Comparison of ENCODE assay signal across 18 cellular contexts in the genomic region with DNA sequence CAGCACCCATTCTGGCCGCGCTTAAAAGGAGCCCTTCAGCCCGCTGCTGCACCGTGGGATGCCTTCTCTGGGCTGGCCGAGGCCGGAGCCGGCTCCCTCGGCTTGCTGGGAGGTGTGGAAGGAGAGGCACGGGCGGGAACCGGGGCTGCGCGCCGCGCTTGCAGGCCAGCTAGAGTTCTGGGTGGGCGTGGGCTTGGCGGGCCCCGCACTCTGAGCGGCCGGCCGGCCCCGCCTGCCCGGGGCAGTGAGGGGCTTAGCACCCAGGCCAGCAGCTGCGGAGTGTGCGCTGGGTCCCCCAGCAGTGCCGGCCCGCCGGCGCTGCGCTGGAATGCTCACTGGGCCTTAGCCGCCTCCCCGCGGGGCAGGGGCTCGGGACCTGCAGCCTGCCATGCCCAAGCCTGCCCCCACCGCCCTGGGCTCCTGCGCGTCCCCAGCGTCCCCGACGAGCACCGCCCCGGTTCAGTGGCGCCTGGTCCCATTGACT.
DNase-seq lines count a peak whose midpoint lies in the region; TF ChIP-seq lines count a peak whose summit lies in the region.
"Had no signal": no experiment of that assay in that cellular context is flagged by ENCODE, and none has a peak within 500 bp of the region (broad histone marks: within the 10 kb centered on the region; RNA-seq: fewer than 3 reads in every experiment).

No MANE protein-coding gene starts in this region.

- H3K79me2 ChIP-seq in Karpas-422 (ENCODE audit: low read length) = no peaks in the 10 kb centered on the region

- peaks cover 1% of the 10 kb centered on the region; the same call in 1 of the 2 replicates for H3K9me3 ChIP-seq in Karpas-422 (ENCODE audit: low read length)

- no peaks in the 10 kb centered on the region for H3K4me1 ChIP-seq in Karpas-422 (ENCODE audit: low read length)

- no peak overlapping the region for H3K27ac Mint-ChIP-seq in chondrocyte (ENCODE audit: unreplicated experiment)
- no peak overlapping the region for H3K27ac Mint-ChIP-seq in type B pancreatic cell

- no peaks in the 10 kb centered on the region for H3K9me2 ChIP-seq in Karpas-422 (replicated peaks; ENCODE audit: insufficient read depth, low read length)

- H3K4me3 Mint-ChIP-seq in chondrocyte (ENCODE audit: unreplicated experiment) = peak overlapping the region; percentile 44
- H3K4me3 Mint-ChIP-seq in type B pancreatic cell = peak overlapping the region; percentile 58

- no peak for TF ChIP-seq CTCF in chondrocyte (IDR thresholded peaks at IDR 0.05)
- TF ChIP-seq CTCF in type B pancreatic cell (conservative IDR thresholded peaks at IDR 0.05) = no peak

- H3K36me3 Mint-ChIP-seq in chondrocyte (ENCODE audit: low read depth) (peaks cover 5% of the 10 kb centered on the region), type B pancreatic cell (peaks cover 1% of the 10 kb centered on the region)

- H3K4me3 ChIP-seq in H7 (ENCODE audit: insufficient read depth, low read depth, low read length) (peak overlapping the region; percentile 26; the same call in 1 of the 2 replicates), Karpas-422 (ENCODE audit: low read length) (no peak overlapping the region)
- H3K4me3 ChIP-seq: K562 had no signal

- no peaks in the 10 kb centered on the region for H4K20me1 ChIP-seq in Karpas-422 (ENCODE audit: insufficient read depth, low read depth, low read length)

- H3K9ac ChIP-seq in Karpas-422 (ENCODE audit: low read length) = no peak overlapping the region

- H3K9me3 Mint-ChIP-seq in chondrocyte (ENCODE audit: low read depth) = peaks cover 20% of the 10 kb centered on the region
- no peaks in the 10 kb centered on the region for H3K9me3 Mint-ChIP-seq in type B pancreatic cell

- no peak overlapping the region for H3K4me2 ChIP-seq in Karpas-422 (ENCODE audit: low read depth, low read length, poor library complexity, severe bottlenecking)

- no peak overlapping the region for H2AFZ ChIP-seq in Karpas-422 (ENCODE audit: low read length)

- DNase-seq in H7 (no peak), chondrocyte (ENCODE audit: low spot score) (peak; percentile 73), islet precursor cell (peak; percentile 67), type B pancreatic cell (ENCODE audit: extremely low spot score, unreplicated experiment) (no peak), NCI-H748 treated with DMSO at 0.1 percent for 48 hours (lab: John Stamatoyannopoulos, UW) (no peak), activated T-cell treated with anti-CD3 and anti-CD28 coated beads for 4 hours (no peak), Karpas-422 (no peak)
- DNase-seq: DMS79; HCEC 1CT; NCI-H1105; NCI-H2081; NCI-H2171 treated with DMSO at 0.1 percent for 48 hours; NCI-H446; NK-92 treated with Interleukin-12 subunit alpha and Interleukin-12 subunit beta, amount 100 ng/mL, for 24 hours; OCI-M1; SIG-M5 had no signal

- H3K4me1 Mint-ChIP-seq in chondrocyte (ENCODE audit: low read depth) = peaks cover 55% of the 10 kb centered on the region
- peaks cover 2% of the 10 kb centered on the region for H3K4me1 Mint-ChIP-seq in type B pancreatic cell (ENCODE audit: unreplicated experiment)

- H3K27me3 Mint-ChIP-seq in chondrocyte (ENCODE audit: low read depth) (no peaks in the 10 kb centered on the region), type B pancreatic cell (no peaks in the 10 kb centered on the region)

- no peak overlapping the region for H3K27ac ChIP-seq in Karpas-422 (ENCODE audit: low read length)
- H3K27ac ChIP-seq: C4-2B had no signal

- no peaks in the 10 kb centered on the region for H3K27me3 ChIP-seq in H7 (ENCODE audit: control insufficient read depth, insufficient read depth, low read length)
- H3K27me3 ChIP-seq in Karpas-422 (ENCODE audit: low read length) = no peaks in the 10 kb centered on the region

- no peaks in the 10 kb centered on the region for H3K36me3 ChIP-seq in H7 (replicated peaks; ENCODE audit: control insufficient read depth, insufficient read depth, low read length)
- no peaks in the 10 kb centered on the region for H3K36me3 ChIP-seq in Karpas-422 (ENCODE audit: insufficient read depth, low read length)

Comparison
In these comparisons a context has a peak if more than half of its experiments do, and no peak if none do; other contexts are left out.
1. DNase-seq: peak in chondrocyte (single experiment) and islet precursor cell (single experiment); none in H7 (single experiment), type B pancreatic cell (single experiment), NCI-H748 treated with DMSO at 0.1 percent for 48 hours (single experiment), activated T-cell treated with anti-CD3 and anti-CD28 coated beads for 4 hours (single experiment) and Karpas-422 (single experiment).